In the genomic region with DNA sequence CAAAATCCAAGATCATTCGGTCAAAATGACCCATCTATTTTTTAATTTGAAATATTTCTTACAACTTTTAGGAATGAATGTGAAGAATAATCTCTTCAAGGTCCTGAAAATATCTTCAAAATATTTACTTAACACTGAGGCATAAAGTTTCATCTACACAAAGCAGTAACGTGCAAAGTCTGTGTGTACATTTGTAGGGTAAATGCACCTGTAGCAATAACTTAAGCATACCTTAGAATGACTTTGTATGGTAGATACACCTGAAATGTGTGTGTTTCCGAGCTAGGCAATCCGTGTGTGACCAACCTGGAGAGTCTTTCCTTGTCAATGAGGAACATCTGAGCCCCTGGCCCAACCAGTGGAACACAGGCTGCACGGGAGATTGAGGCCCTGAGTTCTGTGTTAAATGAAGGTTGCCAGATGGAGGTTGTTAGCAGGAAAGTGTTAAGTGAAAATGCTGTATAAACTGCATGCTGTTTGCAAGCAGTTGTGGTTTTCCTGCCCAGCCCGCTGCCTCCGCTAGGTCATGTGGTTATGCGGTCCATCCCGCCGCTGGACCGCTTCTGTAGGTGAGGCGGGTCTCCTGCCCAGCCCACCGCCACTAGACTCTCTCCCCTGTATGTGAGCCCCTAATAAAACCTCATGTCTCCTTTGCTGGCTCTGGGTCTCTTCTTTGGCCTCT, we compare ENCODE assay signal across 10 cellular contexts. TPM values are rescaled to one million over a fixed set of nuclear protein-coding genes. Genes with fewer than 3 reads are reported as not detected.
A peak's percentile ranks its signal among the peaks of the same experiment; 100 is the strongest.
DNase-seq lines count a peak whose midpoint lies in the region; ATAC-seq, FAIRE-seq and TF ChIP-seq lines count a peak whose summit lies in the region.
"Had no signal": no experiment of that assay in that cellular context is flagged by ENCODE, and none has a peak within 500 bp of the region (broad histone marks: within the 10 kb centered on the region; RNA-seq: fewer than 3 reads in every experiment).

No MANE protein-coding gene starts in this region.

- H2AFZ ChIP-seq in GM12878 (ENCODE audit: control insufficient read depth, low read depth, low read length) = peak overlapping the region; percentile 62

- no peak for TF ChIP-seq EP300 in GM12878 (IDR thresholded peaks at IDR 0.05; ENCODE audit: borderline replicate concordance in 1 of 2, control insufficient read depth in 1 of 2, low read depth in 2 of 2, low read length in 2 of 2)

- peak; percentile 38 for FAIRE-seq in GM12878 (lab: Jason Lieb, UNC)
- FAIRE-seq: A549 had no signal

- peaks cover 34% of the 10 kb centered on the region for H3K4me1 Mint-ChIP-seq in activated CD4-positive, alpha-beta T cell treated with anti-CD3 and anti-CD28 coated beads, Interleukin-2, amount 10 ng/mL, durations not matched to agents 7 days and 5 days
- H3K4me1 Mint-ChIP-seq in activated CD4-positive, alpha-beta T cell treated with anti-CD3 and anti-CD28 coated beads for 36 hours = peaks cover 30% of the 10 kb centered on the region
- H3K4me1 Mint-ChIP-seq in stimulated activated naive CD8-positive, alpha-beta T cell treated with anti-CD3 and anti-CD28 coated beads, Interleukin-15, Interleukin-2, amounts not matched to agents 100 ng/mL and 50 ng/mL, for 24 hours (ENCODE audit: low read depth) = peaks cover 45% of the 10 kb centered on the region

- intact Hi-C loops in activated CD4-positive, alpha-beta T cell treated with anti-CD3 and anti-CD28 coated beads for 36 hours (cut with DNase I, micrococcal nuclease) = no loop called here
- intact Hi-C loops in GM12878 (cut with micrococcal nuclease; ENCODE audit: unreplicated experiment) = no loop called here

- peak overlapping the region; percentile 68 for H3K4me2 ChIP-seq in GM12878 (ENCODE audit: control insufficient read depth, insufficient read depth)
- H3K4me2 ChIP-seq: A549 had no signal

- no peak for TF ChIP-seq POLR2A in GM12878 (IDR thresholded peaks at IDR 0.05; ENCODE audit: low read depth, low read length)

- H3K27ac Mint-ChIP-seq in activated CD4-positive, alpha-beta T cell treated with anti-CD3 and anti-CD28 coated beads, Interleukin-2, amount 10 ng/mL, durations not matched to agents 7 days and 5 days = peak overlapping the region; percentile 74
- no peak overlapping the region for H3K27ac Mint-ChIP-seq in activated CD4-positive, alpha-beta T cell treated with anti-CD3 and anti-CD28 coated beads for 36 hours
- peak overlapping the region; percentile 48 for H3K27ac Mint-ChIP-seq in stimulated activated naive CD8-positive, alpha-beta T cell treated with anti-CD3 and anti-CD28 coated beads, Interleukin-15, Interleukin-2, amounts not matched to agents 100 ng/mL and 50 ng/mL, for 24 hours

- peak; percentile 39 for DNase-seq in activated CD4-positive, alpha-beta T cell treated with anti-CD3 and anti-CD28 coated beads, Interleukin-2, amount 10 ng/mL, durations not matched to agents 7 days and 5 days
- DNase-seq in activated CD4-positive, alpha-beta T cell treated with anti-CD3 and anti-CD28 coated beads for 36 hours = no peak
- DNase-seq in RPMI8226 (peak; percentile 19), GM12878 (ENCODE audit: low read depth, low spot score) (no peak), DMS114 treated with DMSO at 0.1 percent for 48 hours (lab: John Stamatoyannopoulos, UW; ENCODE audit: unreplicated experiment) (no peak), NCI-H345 treated with DMSO at 0.1 percent for 48 hours (lab: John Stamatoyannopoulos, UW; ENCODE audit: unreplicated experiment) (no peak)
- DNase-seq: NCI-H2171 treated with DMSO at 0.1 percent for 48 hours had no signal

- no TSS peak for BruUV-seq in GM12878 (replicated peaks; lab: Mats Ljungman, UMichigan)

- CTCF ChIA-PET in activated CD4-positive, alpha-beta T cell treated with anti-CD3 and anti-CD28 coated beads, Interleukin-2, amount 10 ng/mL, durations not matched to agents 7 days and 5 days (lab: Charles Lee) = interaction anchor here (1.8 kb wide), 1 partner anchor 203 kb away, joined by 8 read pairs; a partner anchor contains a TSS
- CTCF ChIA-PET in activated CD4-positive, alpha-beta T cell treated with anti-CD3 and anti-CD28 coated beads for 36 hours (lab: Charles Lee) = interaction anchor here (1.0 to 1.3 kb wide), 2 partner anchors 8 to 9 kb away, joined by 3 read pairs; a partner anchor contains a TSS
- CTCF ChIA-PET in GM12878 (lab: Yijun Ruan, JAX) = no interaction called here

- 12% methylated on average over 13 of the region's 13 CpGs for WGBS in GM12878 (ENCODE audit: insufficient coverage, insufficient replicate concordance, low lambda C conversion rate, missing lambda C conversion rate)

- RAD21 ChIA-PET in GM12878 (lab: Charles Lee; ENCODE audit: unreplicated experiment) = interaction anchor here (0.6 to 1.3 kb wide), 2 partner anchors 9 to 118 kb away, joined by 3 read pairs; no protein-coding TSS in a partner anchor

- H3K36me3 ChIP-seq in GM12878 (ENCODE audit: control insufficient read depth in 2 of 2, insufficient read depth in 2 of 2, low read length in 1 of 2) = no peaks in the 10 kb centered on the region

- SMC1A ChIA-PET in GM12878 (lab: Charles Lee; ENCODE audit: uncharacterized antibody, unreplicated experiment) = no interaction called here

- TF ChIP-seq RAD21 in GM12878 (IDR thresholded peaks at IDR 0.05; ENCODE audit: insufficient read depth, low read depth, low read length) = no peak

- H3K9me3 Mint-ChIP-seq in activated CD4-positive, alpha-beta T cell treated with anti-CD3 and anti-CD28 coated beads, Interleukin-2, amount 10 ng/mL, durations not matched to agents 7 days and 5 days = no peaks in the 10 kb centered on the region
- H3K9me3 Mint-ChIP-seq in activated CD4-positive, alpha-beta T cell treated with anti-CD3 and anti-CD28 coated beads for 36 hours (ENCODE audit: low read depth) = no peaks in the 10 kb centered on the region
- H3K9me3 Mint-ChIP-seq in stimulated activated naive CD8-positive, alpha-beta T cell treated with anti-CD3 and anti-CD28 coated beads, Interleukin-15, Interleukin-2, amounts not matched to agents 100 ng/mL and 50 ng/mL, for 24 hours = no peaks in the 10 kb centered on the region

- no peak for ATAC-seq in activated CD4-positive, alpha-beta T cell treated with anti-CD3 and anti-CD28 coated beads for 36 hours
- ATAC-seq in GM12878 = peak; percentile 58
- ATAC-seq in HG02981 (IDR thresholded peaks at IDR 0.05; ENCODE audit: unreplicated experiment) = no peak
- ATAC-seq: A549 had no signal

- H3K4me1 ChIP-seq in GM12878 (ENCODE audit: control insufficient read depth, insufficient read depth, low read length) = peaks cover 7% of the 10 kb centered on the region
- H3K4me1 ChIP-seq: A549 had no signal

- H3K79me2 ChIP-seq in GM12878 (ENCODE audit: control insufficient read depth, insufficient read depth, low read length) = no peaks in the 10 kb centered on the region

- H3K4me3 ChIP-seq in GM12878 = no peak overlapping the region; the same call in 1 of the 2 replicates
- H3K4me3 ChIP-seq: A549 had no signal

- no peak overlapping the region for H3K27ac ChIP-seq in GM12878 (ENCODE audit: control insufficient read depth, insufficient read depth)
- H3K27ac ChIP-seq: A549 had no signal

- no peak overlapping the region for H3K4me3 Mint-ChIP-seq in activated CD4-positive, alpha-beta T cell treated with anti-CD3 and anti-CD28 coated beads, Interleukin-2, amount 10 ng/mL, durations not matched to agents 7 days and 5 days
- no peak overlapping the region for H3K4me3 Mint-ChIP-seq in activated CD4-positive, alpha-beta T cell treated with anti-CD3 and anti-CD28 coated beads for 36 hours
- H3K4me3 Mint-ChIP-seq in stimulated activated naive CD8-positive, alpha-beta T cell treated with anti-CD3 and anti-CD28 coated beads, Interleukin-15, Interleukin-2, amounts not matched to agents 100 ng/mL and 50 ng/mL, for 24 hours = peak overlapping the region; percentile 13

- H3K9ac ChIP-seq in GM12878 (ENCODE audit: control insufficient read depth, insufficient read depth, low read length) = no peak overlapping the region

- no peaks in the 10 kb centered on the region for H4K20me1 ChIP-seq in GM12878 (ENCODE audit: control insufficient read depth, insufficient read depth)

- no peaks in the 10 kb centered on the region for H3K9me3 ChIP-seq in GM12878 (replicated peaks; ENCODE audit: control insufficient read depth, insufficient read depth, low read length)
- H3K9me3 ChIP-seq: A549 had no signal

- in situ Hi-C loops in GM12878 (cut with MboI) = no loop called here

- POLR2A ChIA-PET in activated CD4-positive, alpha-beta T cell treated with anti-CD3 and anti-CD28 coated beads, Interleukin-2, amount 10 ng/mL, durations not matched to agents 7 days and 5 days (lab: Charles Lee) = no interaction called here
- POLR2A ChIA-PET in activated CD4-positive, alpha-beta T cell treated with anti-CD3 and anti-CD28 coated beads for 36 hours (lab: Charles Lee) = no interaction called here
- POLR2A ChIA-PET in GM12878 (lab: Charles Lee) = interaction anchor here (2.0 kb wide), 1 partner anchor 8 kb away, joined by 5 read pairs; a partner anchor contains a TSS

- TF ChIP-seq CTCF in GM12878 (IDR thresholded peaks at IDR 0.05 in 2 of 3, conservative IDR thresholded peaks at IDR 0.05 in 1 of 3; ENCODE audit: control insufficient read depth in 2 of 3, extremely low read depth in 1 of 3, insufficient read depth in 1 of 3, low read depth in 3 of 3, low read length in 3 of 3) = no peak

- no peaks in the 10 kb centered on the region for H3K36me3 Mint-ChIP-seq in activated CD4-positive, alpha-beta T cell treated with anti-CD3 and anti-CD28 coated beads, Interleukin-2, amount 10 ng/mL, durations not matched to agents 7 days and 5 days (ENCODE audit: low read depth)
- no peaks in the 10 kb centered on the region for H3K36me3 Mint-ChIP-seq in activated CD4-positive, alpha-beta T cell treated with anti-CD3 and anti-CD28 coated beads for 36 hours (ENCODE audit: low read depth)
- no peaks in the 10 kb centered on the region for H3K36me3 Mint-ChIP-seq in stimulated activated naive CD8-positive, alpha-beta T cell treated with anti-CD3 and anti-CD28 coated beads, Interleukin-15, Interleukin-2, amounts not matched to agents 100 ng/mL and 50 ng/mL, for 24 hours (ENCODE audit: low read depth)

- H3K27me3 ChIP-seq in GM12878 (replicated peaks in 1 of 2; ENCODE audit: control insufficient read depth in 2 of 2, insufficient read depth in 2 of 2, low read length in 1 of 2) = no peaks in the 10 kb centered on the region

- no peaks in the 10 kb centered on the region for H3K27me3 Mint-ChIP-seq in activated CD4-positive, alpha-beta T cell treated with anti-CD3 and anti-CD28 coated beads, Interleukin-2, amount 10 ng/mL, durations not matched to agents 7 days and 5 days
- H3K27me3 Mint-ChIP-seq in activated CD4-positive, alpha-beta T cell treated with anti-CD3 and anti-CD28 coated beads for 36 hours = no peaks in the 10 kb centered on the region
- H3K27me3 Mint-ChIP-seq in stimulated activated naive CD8-positive, alpha-beta T cell treated with anti-CD3 and anti-CD28 coated beads, Interleukin-15, Interleukin-2, amounts not matched to agents 100 ng/mL and 50 ng/mL, for 24 hours = no peaks in the 10 kb centered on the region

RNA-seq across cellular contexts. Expression of a gene that starts 7.6 kb away (rescaled TPM):
- total RNA-seq in activated CD4-positive, alpha-beta T cell treated with anti-CD3 and anti-CD28 coated beads, Interleukin-2, amount 10 ng/mL, durations not matched to agents 7 days and 5 days = 10 to 100 TPM; 45.3 to 47.0 TPM
- total RNA-seq in activated CD4-positive, alpha-beta T cell treated with anti-CD3 and anti-CD28 coated beads for 36 hours = 10 to 100 TPM; 39.7 to 43.9 TPM
- 37.2 and 44.3 TPM in 2 replicates for total RNA-seq in GM12878 (2013; cell fraction: nucleolus; rRNA removed)
- 23.9 and 28.7 TPM in 2 replicates for total RNA-seq in GM12878 (2014; rRNA removed)
- total RNA-seq in GM12878 (2014; rRNA removed; fragmentation: Illumina TruSeq; extraction: Trizol) = 28.9 and 33.1 TPM in 2 replicates
- total RNA-seq in GM12878 (2021) = 40.4 and 43.2 TPM in 2 replicates
- polyA plus RNA-seq in GM12878 (2011; ENCODE audit: low read depth) = 19.6 TPM
- polyA plus RNA-seq in GM12878 (2011; rRNA removed) = 20.5 and 29.0 TPM in 2 replicates
- polyA plus RNA-seq in GM12878 (2011; cell fraction: cytosol; rRNA removed) = 14.0 and 14.5 TPM in 2 replicates
- polyA plus RNA-seq in GM12878 (2011; cell fraction: nucleus; rRNA removed) = 14.5 and 23.3 TPM in 2 replicates
- polyA plus RNA-seq in GM12878 (2012) = 20.5 and 24.2 TPM in 2 replicates
- 50.0 and 50.3 TPM in 2 replicates for polyA plus RNA-seq in GM12878 (2014; fragmentation: Illumina TruSeq; extraction: Trizol)
- polyA plus RNA-seq in GM12878 (2014; fragmentation: Nextera tagmentation; extraction: Ambion mirVana) = 10 to 100 TPM; 13.9 to 24.3 TPM
- polyA plus RNA-seq in GM12878 (2014; rRNA removed) = 24.0 and 24.6 TPM in 2 replicates
- polyA plus RNA-seq in GM12878 (2016; fragmentation: Nextera tagmentation; extraction: Ambion mirVana) = 10 to 100 TPM; 53.0 to 54.9 TPM
- 14.5 and 29.4 TPM in 2 replicates for polyA minus RNA-seq in GM12878 (2011; rRNA and poly(A)+ RNA removed)
- polyA minus RNA-seq in GM12878 (2011; cell fraction: cytosol; rRNA and poly(A)+ RNA removed) = 11.1 and 13.5 TPM in 2 replicates
- polyA minus RNA-seq in GM12878 (2011; cell fraction: nucleus; rRNA and poly(A)+ RNA removed) = 9.3 and 13.8 TPM in 2 replicates

RNA-seq across cellular contexts. Expression of a gene that starts 49.9 kb away (rescaled TPM):
- not detected for total RNA-seq in activated CD4-positive, alpha-beta T cell treated with anti-CD3 and anti-CD28 coated beads, Interleukin-2, amount 10 ng/mL, durations not matched to agents 7 days and 5 days
- total RNA-seq in activated CD4-positive, alpha-beta T cell treated with anti-CD3 and anti-CD28 coated beads for 36 hours = not detected
- 0.07 and 0.08 TPM in 2 replicates for total RNA-seq in GM12878 (2013; cell fraction: nucleolus; rRNA removed)
- total RNA-seq in GM12878 (2014; rRNA removed) (under 0.01 and 0.06 TPM in 2 replicates), GM12878 (2014; rRNA removed; fragmentation: Illumina TruSeq; extraction: Trizol) (0.05 and 0.18 TPM in 2 replicates), GM12878 (2021) (0.03 and 0.40 TPM in 2 replicates)
- not detected for polyA plus RNA-seq in GM12878 (2011; ENCODE audit: low read depth)
- polyA plus RNA-seq in GM12878 (2011; rRNA removed) (0.01 TPM in 1 of 2 replicates, not detected in the other), GM12878 (2014; fragmentation: Illumina TruSeq; extraction: Trizol) (0.06 TPM in 1 of 2 replicates, not detected in the other), GM12878 (2014; fragmentation: Nextera tagmentation; extraction: Ambion mirVana) (under 1 TPM in 1 of 2 experiments, not detected in 1; 0.02 TPM), GM12878 (2014; rRNA removed) (0.04 and 0.08 TPM in 2 replicates), GM12878 (2016; fragmentation: Nextera tagmentation; extraction: Ambion mirVana) (not detected)
- polyA plus RNA-seq in GM12878 (2011; cell fraction: cytosol; rRNA removed) = under 0.01 and 0.02 TPM in 2 replicates
- 0.01 TPM in 1 of 2 replicates, not detected in the other for polyA plus RNA-seq in GM12878 (2011; cell fraction: nucleus; rRNA removed)
- polyA plus RNA-seq in GM12878 (2012) = 0.22 TPM in 1 of 2 replicates, not detected in the other
- polyA minus RNA-seq in GM12878 (2011; rRNA and poly(A)+ RNA removed) = 0.07 TPM in 1 of 2 replicates, not detected in the other
- polyA minus RNA-seq in GM12878 (2011; cell fraction: cytosol; rRNA and poly(A)+ RNA removed) = not detected in 2 replicates
- not detected in 2 replicates for polyA minus RNA-seq in GM12878 (2011; cell fraction: nucleus; rRNA and poly(A)+ RNA removed)

Comparison
In these comparisons a context has a peak if more than half of its experiments do, and no peak if none do; other contexts are left out.
1. DNase-seq: peak in activated CD4-positive, alpha-beta T cell treated with anti-CD3 and anti-CD28 coated beads, Interleukin-2, amount 10 ng/mL, durations not matched to agents 7 days and 5 days (single experiment) and RPMI8226 (single experiment); none in activated CD4-positive, alpha-beta T cell treated with anti-CD3 and anti-CD28 coated beads for 36 hours (single experiment), GM12878 (single experiment), DMS114 treated with DMSO at 0.1 percent for 48 hours (single experiment) and NCI-H345 treated with DMSO at 0.1 percent for 48 hours (single experiment).